Comparison of ENCODE assay signal across 19 cellular contexts in genomic region chr1:233379869-233380438, GRCh38. TPM values are rescaled to one million over a fixed set of nuclear protein-coding genes. Genes with fewer than 3 reads are reported as not detected.
DNase-seq lines count a peak whose midpoint lies in the region; ATAC-seq and FAIRE-seq lines count a peak whose summit lies in the region.
"Had no signal": no experiment of that assay in that cellular context is flagged by ENCODE, and none has a peak within 500 bp of the region (broad histone marks: within the 10 kb centered on the region; RNA-seq: fewer than 3 reads in every experiment).

No MANE protein-coding gene starts in this region.

- H3K27ac Mint-ChIP-seq in activated CD4-positive, alpha-beta memory T cell treated with anti-CD3 and anti-CD28 coated beads for 36 hours = no peak overlapping the region
- no peak overlapping the region for H3K27ac Mint-ChIP-seq in activated CD4-positive, alpha-beta memory T cell treated with anti-CD3 and anti-CD28 coated beads, Interleukin-2, amount 10 ng/mL, durations not matched to agents 7 days and 5 days
- H3K27ac Mint-ChIP-seq: CD4-positive, alpha-beta memory T cell had no signal

- ATAC-seq in HG02642 (IDR thresholded peaks at IDR 0.05; ENCODE audit: poor library complexity, unreplicated experiment) (peak; percentile 69), HG03469 (IDR thresholded peaks at IDR 0.05; ENCODE audit: unreplicated experiment) (peak; percentile 67), GM18498 (IDR thresholded peaks at IDR 0.05; ENCODE audit: unreplicated experiment) (no peak)

- intact Hi-C loops in activated CD4-positive, alpha-beta memory T cell treated with anti-CD3 and anti-CD28 coated beads for 36 hours (cut with micrococcal nuclease) = no loop called here
- intact Hi-C loops in cardiac septum (cut with DNase I) = no loop called here

- FAIRE-seq in GM19239 (lab: Jason Lieb, UNC) = no peak
- FAIRE-seq: endometrium, H54 had no signal

- H3K36me3 Mint-ChIP-seq in activated CD4-positive, alpha-beta memory T cell treated with anti-CD3 and anti-CD28 coated beads for 36 hours = peaks cover 11% of the 10 kb centered on the region
- H3K36me3 Mint-ChIP-seq in activated CD4-positive, alpha-beta memory T cell treated with anti-CD3 and anti-CD28 coated beads, Interleukin-2, amount 10 ng/mL, durations not matched to agents 7 days and 5 days (ENCODE audit: low read depth) = peaks cover 13% of the 10 kb centered on the region

- POLR2A ChIA-PET in activated CD4-positive, alpha-beta memory T cell treated with anti-CD3 and anti-CD28 coated beads for 36 hours (lab: Charles Lee) = no interaction called here
- POLR2A ChIA-PET in activated CD4-positive, alpha-beta memory T cell treated with anti-CD3 and anti-CD28 coated beads, Interleukin-2, amount 10 ng/mL, durations not matched to agents 7 days and 5 days (lab: Charles Lee) = no interaction called here

- H3K9me3 Mint-ChIP-seq in activated CD4-positive, alpha-beta memory T cell treated with anti-CD3 and anti-CD28 coated beads for 36 hours = no peaks in the 10 kb centered on the region
- H3K9me3 Mint-ChIP-seq in activated CD4-positive, alpha-beta memory T cell treated with anti-CD3 and anti-CD28 coated beads, Interleukin-2, amount 10 ng/mL, durations not matched to agents 7 days and 5 days = no peaks in the 10 kb centered on the region

- CTCF ChIA-PET in activated CD4-positive, alpha-beta memory T cell treated with anti-CD3 and anti-CD28 coated beads for 36 hours (lab: Charles Lee) = no interaction called here
- CTCF ChIA-PET in activated CD4-positive, alpha-beta memory T cell treated with anti-CD3 and anti-CD28 coated beads, Interleukin-2, amount 10 ng/mL, durations not matched to agents 7 days and 5 days (lab: Charles Lee) = no interaction called here

- no peak overlapping the region for H3K4me3 Mint-ChIP-seq in activated CD4-positive, alpha-beta memory T cell treated with anti-CD3 and anti-CD28 coated beads for 36 hours
- no peak overlapping the region for H3K4me3 Mint-ChIP-seq in activated CD4-positive, alpha-beta memory T cell treated with anti-CD3 and anti-CD28 coated beads, Interleukin-2, amount 10 ng/mL, durations not matched to agents 7 days and 5 days
- H3K4me3 Mint-ChIP-seq: CD4-positive, alpha-beta memory T cell had no signal

- H3K27me3 Mint-ChIP-seq in activated CD4-positive, alpha-beta memory T cell treated with anti-CD3 and anti-CD28 coated beads for 36 hours = no peaks in the 10 kb centered on the region
- H3K27me3 Mint-ChIP-seq in activated CD4-positive, alpha-beta memory T cell treated with anti-CD3 and anti-CD28 coated beads, Interleukin-2, amount 10 ng/mL, durations not matched to agents 7 days and 5 days = no peaks in the 10 kb centered on the region
- H3K27me3 Mint-ChIP-seq: CD4-positive, alpha-beta memory T cell had no signal

- DNase-seq in activated CD4-positive, alpha-beta memory T cell treated with anti-CD3 and anti-CD28 coated beads for 36 hours = peak; percentile 46
- no peak for DNase-seq in activated CD4-positive, alpha-beta memory T cell treated with anti-CD3 and anti-CD28 coated beads, Interleukin-2, amount 10 ng/mL, durations not matched to agents 7 days and 5 days
- DNase-seq in cardiac septum (ENCODE audit: low spot score) (no peak), GM19239 (ENCODE audit: insufficient read length, low spot score) (no peak), SKM-1 (lab: John Stamatoyannopoulos, UW; ENCODE audit: unreplicated experiment) (no peak)
- DNase-seq: activated effector memory CD4-positive, alpha-beta T cell treated with Interleukin-2 at 50 U/mL for 16 hours; CD4-positive, alpha-beta memory T cell; left ventricle myocardium inferior; MM.1S; NCI-H2081; NCI-H526; PC-9; stimulated activated CD4-positive, alpha-beta T cell treated with anti-CD3 and anti-CD28 coated beads, Interleukin-4, amount 100 ng/mL, for 4 hours; thyroid gland had no signal

- H3K4me1 Mint-ChIP-seq in activated CD4-positive, alpha-beta memory T cell treated with anti-CD3 and anti-CD28 coated beads for 36 hours (ENCODE audit: low read depth) = peaks cover 21% of the 10 kb centered on the region
- peaks cover 19% of the 10 kb centered on the region for H3K4me1 Mint-ChIP-seq in activated CD4-positive, alpha-beta memory T cell treated with anti-CD3 and anti-CD28 coated beads, Interleukin-2, amount 10 ng/mL, durations not matched to agents 7 days and 5 days
- H3K4me1 Mint-ChIP-seq: CD4-positive, alpha-beta memory T cell had no signal

RNA-seq across cellular contexts. Expression of gene MAP3K21, which starts 52.4 kb away (rescaled TPM):
- 1 to 10 TPM; 5.5 to 5.6 TPM for total RNA-seq in activated CD4-positive, alpha-beta memory T cell treated with anti-CD3 and anti-CD28 coated beads for 36 hours
- 1 to 10 TPM; 4.4 to 4.6 TPM for total RNA-seq in activated CD4-positive, alpha-beta memory T cell treated with anti-CD3 and anti-CD28 coated beads, Interleukin-2, amount 10 ng/mL, durations not matched to agents 7 days and 5 days
- total RNA-seq in cardiac septum = 0.27 TPM
